ENCODE assay signal across 1 cellular context in the genomic region with DNA sequence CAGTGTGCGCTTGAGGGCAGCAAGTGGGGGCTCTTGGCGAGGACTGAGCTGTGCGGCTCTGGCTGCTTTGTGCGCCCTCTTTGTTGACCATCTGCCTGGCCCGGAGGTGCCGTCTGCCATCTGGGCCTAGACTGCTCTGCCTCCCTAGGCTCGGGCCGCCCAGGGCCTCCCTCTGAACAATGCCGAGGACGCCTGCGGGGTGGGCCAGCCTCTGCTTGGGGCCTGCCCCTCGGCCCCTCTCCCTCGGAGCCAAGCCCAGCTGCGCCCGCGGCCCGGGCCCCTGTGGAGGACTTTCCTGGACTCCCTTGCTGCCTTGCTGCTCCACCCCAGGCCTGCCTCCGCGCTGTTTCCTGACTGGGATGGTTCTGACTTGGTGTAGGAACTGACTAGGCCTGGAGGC.
TF ChIP-seq lines count a peak whose summit lies in the region.

No MANE protein-coding gene starts in this region.

TF ChIP-seq in H1, 55 proteins besides CTCF, POLR2A, EP300 and RAD21 (continued from another document):
- no peak for TF ChIP-seq JUN (IDR thresholded peaks at IDR 0.05; ENCODE audit: low read depth, low read length)
- no peak for TF ChIP-seq TBP (IDR thresholded peaks at IDR 0.05; ENCODE audit: low read depth, low read length)
- no peak for TF ChIP-seq EGR1 (IDR thresholded peaks at IDR 0.05; ENCODE audit: borderline replicate concordance, low read depth, low read length)
- TF ChIP-seq GTF2F1 (IDR thresholded peaks at IDR 0.05; ENCODE audit: borderline replicate concordance, low read depth, low read length) = no peak
- TF ChIP-seq, protein P1, sequence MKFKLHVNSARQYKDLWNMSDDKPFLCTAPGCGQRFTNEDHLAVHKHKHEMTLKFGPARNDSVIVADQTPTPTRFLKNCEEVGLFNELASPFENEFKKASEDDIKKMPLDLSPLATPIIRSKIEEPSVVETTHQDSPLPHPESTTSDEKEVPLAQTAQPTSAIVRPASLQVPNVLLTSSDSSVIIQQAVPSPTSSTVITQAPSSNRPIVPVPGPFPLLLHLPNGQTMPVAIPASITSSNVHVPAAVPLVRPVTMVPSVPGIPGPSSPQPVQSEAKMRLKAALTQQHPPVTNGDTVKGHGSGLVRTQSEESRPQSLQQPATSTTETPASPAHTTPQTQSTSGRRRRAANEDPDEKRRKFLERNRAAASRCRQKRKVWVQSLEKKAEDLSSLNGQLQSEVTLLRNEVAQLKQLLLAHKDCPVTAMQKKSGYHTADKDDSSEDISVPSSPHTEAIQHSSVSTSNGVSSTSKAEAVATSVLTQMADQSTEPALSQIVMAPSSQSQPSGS (IDR thresholded peaks at IDR 0.05; ENCODE audit: low read length) = no peak
- no peak for TF ChIP-seq TEAD4 (IDR thresholded peaks at IDR 0.05; ENCODE audit: low read depth, low read length)
- TF ChIP-seq TCF12 (IDR thresholded peaks at IDR 0.05; ENCODE audit: low read depth, low read length) = no peak
